1 cellular context compared by ENCODE assay signal in genomic region chr7:116510795-116511194, GRCh38.
A peak's percentile ranks its signal among the peaks of the same experiment; 100 is the strongest.
TF ChIP-seq lines count a peak whose summit lies in the region.

No MANE protein-coding gene starts in this region.

TF ChIP-seq in K562, 482 proteins besides CTCF, POLR2A, EP300 and RAD21 (continued from another document):
- no peak for TF ChIP-seq ZBTB7A (IDR thresholded peaks at IDR 0.05; ENCODE audit: borderline replicate concordance, control insufficient read depth, low read depth, low read length)
- TF ChIP-seq POLR2H (tag; IDR thresholded peaks at IDR 0.05; ENCODE audit: low read depth): 0 out of 2 replicates have a peak, but pooled peaks have one; percentile 30
- no peak for TF ChIP-seq ZNF778 (CRISPR knock-in tag; IDR thresholded peaks at IDR 0.05)
- TF ChIP-seq PTBP1 (IDR thresholded peaks at IDR 0.05; ENCODE audit: low read depth, low read length): no peak
- no peak for TF ChIP-seq SMAD3 (CRISPR knock-in tag; conservative IDR thresholded peaks at IDR 0.05)
- TF ChIP-seq FOXA3 (CRISPR knock-in tag; conservative IDR thresholded peaks at IDR 0.05 in 1 of 2, IDR thresholded peaks at IDR 0.05 in 1 of 2): 0 out of 4 replicates have a peak, but pooled peaks of 1 of the 2 experiments have one; percentile 41
TF ChIP-seq in K562: peak in this region for 2.
